In the genomic region with DNA sequence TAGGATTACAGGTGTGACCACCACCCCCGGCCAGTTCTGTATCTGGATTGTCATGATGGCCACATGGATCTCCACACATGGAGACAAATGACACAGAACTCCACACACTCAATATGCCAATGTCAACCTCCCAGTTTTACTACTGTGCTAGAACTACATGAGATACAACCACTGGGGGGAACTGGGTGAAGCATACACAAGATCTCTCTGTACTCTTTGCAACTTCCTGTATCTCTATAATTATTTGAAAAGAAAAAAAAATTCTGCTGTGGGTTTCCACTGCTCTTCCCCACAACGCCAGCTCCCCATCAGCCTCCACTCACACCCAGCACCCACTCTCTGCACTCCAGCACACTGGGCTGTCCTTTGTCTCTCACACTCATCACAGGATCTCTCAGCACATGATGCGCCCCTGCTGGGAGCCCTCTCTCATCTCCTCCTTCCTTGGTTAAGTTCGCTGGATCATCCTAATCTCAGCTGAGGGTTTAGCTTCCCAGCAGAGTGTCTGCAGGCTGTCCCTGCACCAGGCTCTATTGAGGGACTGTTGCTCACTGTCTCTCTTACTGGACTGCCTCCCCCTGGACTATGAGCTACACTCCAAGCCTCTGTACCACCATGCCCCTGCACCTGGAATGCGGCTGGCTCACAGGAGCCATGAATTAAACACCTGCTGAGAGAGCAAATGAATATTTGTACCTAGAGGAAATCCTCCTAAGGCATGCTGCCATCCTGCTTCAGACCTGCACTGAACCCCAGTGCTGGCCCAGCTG, we compare ENCODE assay signal across 22 cellular contexts. TPM values are rescaled to one million over a fixed set of nuclear protein-coding genes. Genes with fewer than 3 reads are reported as not detected.
A peak's percentile ranks its signal among the peaks of the same experiment; 100 is the strongest.
DNase-seq lines count a peak whose midpoint lies in the region; ATAC-seq and TF ChIP-seq lines count a peak whose summit lies in the region.
"Had no signal": no experiment of that assay in that cellular context is flagged by ENCODE, and none has a peak within 500 bp of the region (broad histone marks: within the 10 kb centered on the region; RNA-seq: fewer than 3 reads in every experiment).

No MANE protein-coding gene starts in this region.

- no peaks in the 10 kb centered on the region for H3K4me1 ChIP-seq in spleen
- H3K4me1 ChIP-seq: Peyer's patch had no signal

- no peak for TF ChIP-seq CTCF in WTC11 (IDR thresholded peaks at IDR 0.05)
- TF ChIP-seq CTCF in spleen (IDR thresholded peaks at IDR 0.05 in 8 of 11, conservative IDR thresholded peaks at IDR 0.05 in 3 of 11) = no peak
- TF ChIP-seq CTCF in omental fat pad (IDR thresholded peaks at IDR 0.05) = no peak

- no peaks in the 10 kb centered on the region for H3K9me3 Mint-ChIP-seq in activated CD8-positive, alpha-beta memory T cell treated with anti-CD3 and anti-CD28 coated beads, Interleukin-2, amount 10 ng/mL, durations not matched to agents 7 days and 5 days (ENCODE audit: low read depth)
- H3K9me3 Mint-ChIP-seq in WTC11 = no peaks in the 10 kb centered on the region

- H3K4me1 Mint-ChIP-seq in activated CD8-positive, alpha-beta memory T cell treated with anti-CD3 and anti-CD28 coated beads, Interleukin-2, amount 10 ng/mL, durations not matched to agents 7 days and 5 days = no peaks in the 10 kb centered on the region
- H3K4me1 Mint-ChIP-seq in WTC11 = peaks cover 7% of the 10 kb centered on the region; the same call in 1 of the 2 replicates

- no peak overlapping the region for H3K4me3 Mint-ChIP-seq in activated CD8-positive, alpha-beta memory T cell treated with anti-CD3 and anti-CD28 coated beads, Interleukin-2, amount 10 ng/mL, durations not matched to agents 7 days and 5 days
- no peak overlapping the region for H3K4me3 Mint-ChIP-seq in WTC11
- H3K4me3 Mint-ChIP-seq: CD14-positive monocyte had no signal

- CTCF ChIA-PET in activated CD8-positive, alpha-beta memory T cell treated with anti-CD3 and anti-CD28 coated beads, Interleukin-2, amount 10 ng/mL, durations not matched to agents 7 days and 5 days (lab: Charles Lee) = interaction anchor here (0.6 to 1.2 kb wide), 2 partner anchors 22 to 25 kb away, joined by 3 to 4 read pairs; no protein-coding TSS in a partner anchor
- CTCF ChIA-PET in WTC11 (lab: Charles Lee) = interaction anchor here (1.8 to 2.7 kb wide), 5 partner anchors 11 to 162 kb away, joined by 4 to 7 read pairs (median 6); partner anchors contain the start of gene RAB43

- peaks cover 5 to 100% (median 94%) of the 10 kb centered on the region in 6 donors for H3K36me3 ChIP-seq in spleen

- intact Hi-C loops in spleen (cut with DNase I; ENCODE audit: low total_unique reads) = no loop called here

- no peaks in the 10 kb centered on the region for H3K27me3 Mint-ChIP-seq in activated CD8-positive, alpha-beta memory T cell treated with anti-CD3 and anti-CD28 coated beads, Interleukin-2, amount 10 ng/mL, durations not matched to agents 7 days and 5 days
- H3K27me3 Mint-ChIP-seq in WTC11 (ENCODE audit: low read depth) = no peaks in the 10 kb centered on the region

- H3K4me3 ChIP-seq in spleen = no peak overlapping the region
- H3K4me3 ChIP-seq: Peyer's patch, right lobe of liver had no signal

- H3K27ac Mint-ChIP-seq in activated CD8-positive, alpha-beta memory T cell treated with anti-CD3 and anti-CD28 coated beads, Interleukin-2, amount 10 ng/mL, durations not matched to agents 7 days and 5 days = peak overlapping the region; percentile 18
- H3K27ac Mint-ChIP-seq in WTC11 = peak overlapping the region; percentile 36; the same call in 1 of the 2 replicates

- no peaks in the 10 kb centered on the region for H3K27me3 ChIP-seq in spleen (replicated peaks in 1 of 7)
- H3K27me3 ChIP-seq: Peyer's patch, right lobe of liver had no signal

- POLR2A ChIA-PET in WTC11 (lab: Charles Lee) = no interaction called here

- H3K36me3 Mint-ChIP-seq in activated CD8-positive, alpha-beta memory T cell treated with anti-CD3 and anti-CD28 coated beads, Interleukin-2, amount 10 ng/mL, durations not matched to agents 7 days and 5 days = peaks cover 29% of the 10 kb centered on the region
- peaks cover 43% of the 10 kb centered on the region for H3K36me3 Mint-ChIP-seq in WTC11

- no peak for ATAC-seq in activated CD8-positive, alpha-beta memory T cell treated with anti-CD3 and anti-CD28 coated beads, Interleukin-2, amount 10 ng/mL, durations not matched to agents 7 days and 5 days
- peak; percentile 65 for ATAC-seq in WTC11
- ATAC-seq in HG03354 (IDR thresholded peaks at IDR 0.05; ENCODE audit: poor library complexity, severe bottlenecking, unreplicated experiment) = no peak
- no peak for ATAC-seq in omental fat pad (ENCODE audit: low FRiP score)
- ATAC-seq: left colon, SK-N-SH treated with all-trans-retinoic acid at 6 μM for 48 hours had no signal

- peak overlapping the region in 4 of 8 donors; percentile 8 to 24 (median 18) for H3K27ac ChIP-seq in spleen
- H3K27ac ChIP-seq: epithelial cell of prostate, Peyer's patch, right lobe of liver had no signal

- DNase-seq in activated CD8-positive, alpha-beta memory T cell treated with anti-CD3 and anti-CD28 coated beads, Interleukin-2, amount 10 ng/mL, durations not matched to agents 7 days and 5 days = no peak
- DNase-seq in activated CD8-positive, alpha-beta memory T cell treated with anti-CD3 and anti-CD28 coated beads, Interleukin-2, amount 50 U/mL, for 4 hours = no peak
- DNase-seq in WTC11 (ENCODE audit: low spot score) = no peak
- DNase-seq in epidermal melanocyte (ENCODE audit: insufficient read length, low spot score) = peak; percentile 36
- DNase-seq in spleen = peak; percentile 39
- no peak for DNase-seq in NCI-H1048 (lab: John Stamatoyannopoulos, UW)
- DNase-seq in omental fat pad (ENCODE audit: low spot score) = no peak
- DNase-seq: ACHN; activated CD4-positive, alpha-beta T cell treated with anti-CD3 and anti-CD28 coated beads, Interleukin-2, amount 50 U/mL, for 1 hour; activated effector memory CD4-positive, alpha-beta T cell treated with Interleukin-2 at 50 U/mL for 16 hours; cortex of kidney; DND-41; left colon; NCI-H1436; occipital lobe; Peyer's patch; right lobe of liver; trophoblast cell had no signal

- H3K9me3 ChIP-seq in spleen = no peaks in the 10 kb centered on the region
- H3K9me3 ChIP-seq: Peyer's patch, right lobe of liver had no signal

- TF ChIP-seq POLR2A in spleen (IDR thresholded peaks at IDR 0.05) = no peak

- WGBS in spleen, 5 donors = 86 to 90% (median 87%) methylated on average over 4 to 5 of the region's 5 CpGs

TF ChIP-seq in WTC11, 78 proteins besides CTCF, POLR2A, EP300 and RAD21 (continues in another document):
- no peak for TF ChIP-seq ZBTB21 (CRISPR knock-in tag; IDR thresholded peaks at IDR 0.05; ENCODE audit: borderline replicate concordance)
- TF ChIP-seq TEAD1 (CRISPR knock-in tag; IDR thresholded peaks at IDR 0.05) = no peak
- TF ChIP-seq ESRRA (CRISPR knock-in tag; IDR thresholded peaks at IDR 0.05; ENCODE audit: borderline replicate concordance) = no peak
- TF ChIP-seq SMAD3 (CRISPR knock-in tag; IDR thresholded peaks at IDR 0.05; ENCODE audit: borderline replicate concordance) = no peak
- TF ChIP-seq CREB1 (CRISPR knock-in tag; IDR thresholded peaks at IDR 0.05) = no peak
- no peak for TF ChIP-seq CREM (CRISPR knock-in tag; IDR thresholded peaks at IDR 0.05)
- no peak for TF ChIP-seq ZNF532 (CRISPR knock-in tag; IDR thresholded peaks at IDR 0.05; ENCODE audit: borderline replicate concordance)
- TF ChIP-seq IRF2 (CRISPR knock-in tag; IDR thresholded peaks at IDR 0.05; ENCODE audit: borderline replicate concordance, low read depth) = no peak

RNA-seq across cellular contexts. Expression of gene RAB43, which starts 10.7 kb away (rescaled TPM):
- 10 to 100 TPM; 33.7 to 36.1 TPM for total RNA-seq in activated CD8-positive, alpha-beta memory T cell treated with anti-CD3 and anti-CD28 coated beads, Interleukin-2, amount 10 ng/mL, durations not matched to agents 7 days and 5 days
- total RNA-seq in WTC11 (2021) (20.2 to 34.5 TPM (median 21.0 TPM) in 3 replicates), spleen (10 to 100 TPM; 26.7 to 49.6 (median 31.9) TPM), omental fat pad (10 to 100 TPM; 12.8 to 18.5 (median 16.3) TPM)
- 10 to 100 TPM in 1 of 3 donors, 1 to 10 TPM in 2; 3.1 to 12.5 (median 3.2) TPM for polyA plus RNA-seq in spleen

RNA-seq across cellular contexts. Expression of gene ISY1, which starts 28.6 kb away (rescaled TPM):
- total RNA-seq in activated CD8-positive, alpha-beta memory T cell treated with anti-CD3 and anti-CD28 coated beads, Interleukin-2, amount 10 ng/mL, durations not matched to agents 7 days and 5 days = 10 to 100 TPM; 44.4 to 75.9 TPM
- 21.4 to 25.0 TPM (median 21.5 TPM) in 3 replicates for total RNA-seq in WTC11 (2021)
- 10 to 100 TPM; 21.4 to 33.8 (median 30.0) TPM for total RNA-seq in spleen
- polyA plus RNA-seq in spleen = 10 to 100 TPM; 22.2 to 29.8 (median 25.2) TPM
- 10 to 100 TPM; 14.4 to 23.2 (median 17.0) TPM for total RNA-seq in omental fat pad

RNA-seq across cellular contexts. Expression of gene CNBP, which starts 51.4 kb away (rescaled TPM):
- total RNA-seq in activated CD8-positive, alpha-beta memory T cell treated with anti-CD3 and anti-CD28 coated beads, Interleukin-2, amount 10 ng/mL, durations not matched to agents 7 days and 5 days = 100 to 1,000 TPM; 270 to 330 TPM
- 329 to 390 TPM (median 380 TPM) in 3 replicates for total RNA-seq in WTC11 (2021)
- 100 to 1,000 TPM; 252 to 420 (median 279) TPM for total RNA-seq in spleen
- 100 to 1,000 TPM; 301 to 360 (median 324) TPM for polyA plus RNA-seq in spleen
- total RNA-seq in omental fat pad = 100 to 1,000 TPM; 369 to 489 (median 433) TPM

Comparison
In these comparisons a context has a peak if more than half of its experiments do, and no peak if none do; other contexts are left out.
1. DNase-seq: peak in epidermal melanocyte (single experiment) and spleen (single experiment); none in activated CD8-positive, alpha-beta memory T cell treated with anti-CD3 and anti-CD28 coated beads, Interleukin-2, amount 10 ng/mL, durations not matched to agents 7 days and 5 days (single experiment), activated CD8-positive, alpha-beta memory T cell treated with anti-CD3 and anti-CD28 coated beads, Interleukin-2, amount 50 U/mL, for 4 hours (single experiment), WTC11 (single experiment), NCI-H1048 (single experiment) and omental fat pad (single experiment).